In the genomic region with DNA sequence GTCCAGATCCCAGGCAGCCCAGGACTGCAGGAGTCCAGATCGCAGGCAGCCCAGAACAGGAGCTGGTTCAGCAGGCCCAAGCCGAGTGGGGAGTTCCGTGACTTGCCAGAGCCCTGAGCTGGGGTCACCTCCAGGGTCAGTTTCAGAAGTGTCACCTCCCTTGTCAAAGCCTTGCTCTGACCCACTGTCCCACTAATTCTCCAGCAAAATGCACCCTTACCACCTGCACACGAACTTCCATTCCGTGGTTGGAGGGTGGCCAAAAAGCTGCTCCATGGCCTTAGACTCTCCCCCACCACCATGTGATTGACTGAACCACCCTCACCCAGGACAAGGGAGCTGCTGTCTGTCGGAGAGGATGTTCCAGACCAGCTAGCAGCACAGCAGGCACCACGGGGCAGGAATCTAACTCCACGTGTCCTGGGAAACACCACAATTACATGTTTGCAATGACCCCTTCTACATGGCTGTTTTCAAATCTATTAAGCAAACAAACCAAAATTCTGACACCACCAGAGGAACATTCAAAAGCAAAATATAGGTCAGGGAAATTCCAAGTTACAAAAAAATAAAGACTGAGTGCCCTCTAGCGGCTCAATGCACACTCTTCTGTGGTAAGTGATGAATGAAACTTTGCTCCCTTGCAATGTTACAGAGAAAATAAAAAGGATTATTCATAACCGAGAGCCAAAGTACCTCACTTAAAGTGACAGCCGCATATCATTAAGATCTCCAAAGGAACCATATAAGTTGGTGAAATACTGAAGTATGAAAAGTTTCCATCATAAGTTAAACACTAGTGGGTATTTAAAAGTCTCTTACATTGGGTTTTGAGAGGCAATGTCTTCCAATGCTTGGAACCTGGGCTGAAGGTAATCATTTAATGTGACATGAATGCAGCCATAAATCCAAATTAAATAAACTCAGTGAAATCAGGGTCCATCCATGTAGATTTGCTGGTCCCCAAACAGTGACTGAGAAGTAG, we compare ENCODE assay signal across 8 cellular contexts.
DNase-seq lines count a peak whose midpoint lies in the region; ATAC-seq and TF ChIP-seq lines count a peak whose summit lies in the region.

No MANE protein-coding gene starts in this region.

- ATAC-seq in HG03378 (IDR thresholded peaks at IDR 0.05; ENCODE audit: unreplicated experiment) (no peak), HG02884 (IDR thresholded peaks at IDR 0.05; ENCODE audit: unreplicated experiment) (no peak)

- no peaks in the 10 kb centered on the region for H3K36me3 ChIP-seq in kidney epithelial cell (ENCODE audit: control insufficient read depth, insufficient read depth, low read length)

- no peaks in the 10 kb centered on the region for H3K27me3 ChIP-seq in kidney epithelial cell (ENCODE audit: control insufficient read depth, insufficient read depth, low read length)

- 0 out of 2 replicates have a peak overlapping the region, but pooled peaks have one; percentile 11 for H3K27ac ChIP-seq in RWPE1
- H3K27ac ChIP-seq in caudate nucleus (ENCODE audit: low read depth, low read length): peak overlapping the region; percentile 21

- peak; percentile 84 for TF ChIP-seq CTCF in RWPE1 (conservative IDR thresholded peaks at IDR 0.05; ENCODE audit: low read depth)
- peak; percentile 66 for TF ChIP-seq CTCF in kidney epithelial cell (IDR thresholded peaks at IDR 0.05; ENCODE audit: insufficient read depth, low read length, poor library complexity, severe bottlenecking)

- POLR2A ChIA-PET in RWPE1 (lab: Yijun Ruan, JAX; ENCODE audit: low non-redundant PET): no interaction called here

- H3K4me3 ChIP-seq in kidney epithelial cell (ENCODE audit: low read depth, low read length): no peak overlapping the region

- CTCF ChIA-PET in RWPE1 (lab: Yijun Ruan, JAX): interaction anchor here (0.7 to 1.7 kb wide), 10 partner anchors 9 to 401 kb away, joined by 3 to 6 read pairs (median 4); no protein-coding TSS in a partner anchor

- DNase-seq in C1 segment of cervical spinal cord (lab: John Stamatoyannopoulos, UW): peak in 9 of 14 donors; percentile 10 to 57 (median 33)
- DNase-seq in GM19240 (ENCODE audit: insufficient read length, low spot score): peak; percentile 41
- peak; percentile 50 for DNase-seq in RWPE1 (ENCODE audit: low spot score)
- DNase-seq in caudate nucleus (lab: John Stamatoyannopoulos, UW): peak in 16 of 61 donors; percentile 10 to 55 (median 33)
- no peak for DNase-seq in kidney epithelial cell (ENCODE audit: low read depth)
- peak; percentile 10 for DNase-seq in stimulated activated naive CD4-positive, alpha-beta T cell treated with Interleukin-2 at 50 U/mL for 16 hours (lab: John Stamatoyannopoulos, UW)
